In genomic region chr17:50093807-50094206, GRCh38 we compare ENCODE assay signal across 9 cellular contexts. TPM values are rescaled to one million over a fixed set of nuclear protein-coding genes. Genes with fewer than 3 reads are reported as not detected.
DNase-seq lines count a peak whose midpoint lies in the region; ATAC-seq and TF ChIP-seq lines count a peak whose summit lies in the region.
"Had no signal": no experiment of that assay in that cellular context is flagged by ENCODE, and none has a peak within 500 bp of the region (broad histone marks: within the 10 kb centered on the region; RNA-seq: fewer than 3 reads in every experiment).

No MANE protein-coding gene starts in this region.

- no peaks in the 10 kb centered on the region for H3K9me3 Mint-ChIP-seq in nephron
- H3K9me3 Mint-ChIP-seq: activated CD8-positive, alpha-beta T cell treated with anti-CD3 and anti-CD28 coated beads for 36 hours had no signal

- peaks cover 11% of the 10 kb centered on the region for H3K36me3 Mint-ChIP-seq in nephron (ENCODE audit: low read depth)

- intact Hi-C loops in heart left ventricle (cut with DNase I) (loop anchor here in 9 of 10 donors (1.0 to 10.0 kb wide), 9 partner anchors 37 to 203 kb away; partner anchors contain the start of gene ITGA3 (in 2 of the 9)), prostate gland (cut with DNase I) (loop anchor here (2.0 to 10.0 kb wide), 2 partner anchors 61 to 203 kb away; partner anchors contain the start of gene PPP1R9B)

- H3K4me1 ChIP-seq in right atrium auricular region (peaks cover 0 to 36% of the 10 kb centered on the region in 2 donors), heart left ventricle (peaks cover 0 to 41% (median 28%) of the 10 kb centered on the region in 12 donors), prostate gland (replicated peaks) (peaks cover 4% of the 10 kb centered on the region)

- TF ChIP-seq CTCF in right atrium auricular region (IDR thresholded peaks at IDR 0.05) (no peak), heart left ventricle (IDR thresholded peaks at IDR 0.05) (no peak), nephron (IDR thresholded peaks at IDR 0.05; ENCODE audit: unreplicated experiment in 3 of 3) (no peak), prostate gland (IDR thresholded peaks at IDR 0.05) (no peak)

- peaks cover 19% of the 10 kb centered on the region for H3K4me1 Mint-ChIP-seq in nephron

- H3K27ac Mint-ChIP-seq in nephron, result peak overlapping the region; percentile 82 to 91 (median 89)

- H3K36me3 ChIP-seq in right atrium auricular region, result peaks cover 23% of the 10 kb centered on the region
- H3K36me3 ChIP-seq in heart left ventricle, result peaks cover 0 to 32% (median 24%) of the 10 kb centered on the region in 9 donors
- H3K36me3 ChIP-seq in prostate gland, result peaks cover 0 to 6% of the 10 kb centered on the region in 2 donors

- no peaks in the 10 kb centered on the region for H3K27me3 ChIP-seq in right atrium auricular region
- H3K27me3 ChIP-seq in heart left ventricle, result no peaks in the 10 kb centered on the region
- no peaks in the 10 kb centered on the region for H3K27me3 ChIP-seq in prostate gland (replicated peaks; ENCODE audit: insufficient read depth)

- no peak overlapping the region for H3K4me3 ChIP-seq in right atrium auricular region
- H3K4me3 ChIP-seq in heart left ventricle, result no peak overlapping the region
- no peak overlapping the region for H3K4me3 ChIP-seq in prostate gland

- WGBS in heart left ventricle, 4 donors, result 31 to 41% (median 38%) methylated on average over 3 of the region's 3 CpGs
- 21% methylated on average over 3 of the region's 3 CpGs for WGBS in prostate gland

- H3K9me3 ChIP-seq in right atrium auricular region, result no peaks in the 10 kb centered on the region
- no peaks in the 10 kb centered on the region for H3K9me3 ChIP-seq in heart left ventricle
- H3K9me3 ChIP-seq in prostate gland, result no peaks in the 10 kb centered on the region

- peak overlapping the region; percentile 100 for H3K4me3 Mint-ChIP-seq in nephron

- TF ChIP-seq POLR2A in heart left ventricle (IDR thresholded peaks at IDR 0.05) (no peak), prostate gland (IDR thresholded peaks at IDR 0.05) (no peak)

- DNase-seq in right atrium auricular region (ENCODE audit: low spot score) (no peak), heart left ventricle (no peak), NCI-H345 treated with DMSO at 0.1 percent for 48 hours (lab: John Stamatoyannopoulos, UW; ENCODE audit: unreplicated experiment) (no peak), prostate gland (ENCODE audit: low spot score) (no peak), medulla oblongata (ENCODE audit: extremely low spot score) (no peak)

- H3K27ac ChIP-seq in right atrium auricular region (peak overlapping the region; percentile 94 to 96), heart left ventricle (peak overlapping the region in 3 of 12 donors; percentile 87 to 97 (median 94)), angular gyrus (ENCODE audit: low read depth, low read length) (peak overlapping the region; percentile 41), prostate gland (peak overlapping the region in 1 of 2 donors; percentile 63)

- peaks cover 8% of the 10 kb centered on the region for H3K27me3 Mint-ChIP-seq in nephron (ENCODE audit: low read depth)
- H3K27me3 Mint-ChIP-seq: activated CD8-positive, alpha-beta T cell treated with anti-CD3 and anti-CD28 coated beads for 36 hours had no signal

- no peak for ATAC-seq in heart left ventricle
- no peak for ATAC-seq in GM18873 (IDR thresholded peaks at IDR 0.05; ENCODE audit: low FRiP score, unreplicated experiment)

RNA-seq across cellular contexts. Expression of gene PDK2, which starts 1.3 kb away (rescaled TPM):
- total RNA-seq in right atrium auricular region, result 100 to 1,000 TPM; 186 to 214 TPM
- total RNA-seq in heart left ventricle, result 100 to 1,000 TPM; 142 to 490 (median 200) TPM
- polyA plus RNA-seq in heart left ventricle, result 100 to 1,000 TPM; 125 to 173 TPM
- total RNA-seq in prostate gland, result 10 to 100 TPM; 47.1 to 79.5 TPM

RNA-seq across cellular contexts. Expression of gene SAMD14, which starts 36.2 kb away (rescaled TPM):
- total RNA-seq in right atrium auricular region (1 to 10 TPM in 1 of 2 donors, under 1 TPM in 1; 0.78 to 1.1 TPM), heart left ventricle (1 to 10 TPM in 7 of 9 donors, under 1 TPM in 2; 0.44 to 3.9 (median 1.2) TPM), prostate gland (1 to 10 TPM; 2.5 to 7.4 TPM)
- polyA plus RNA-seq in heart left ventricle, result 1 to 10 TPM in 1 of 2 donors, under 1 TPM in 1; 0.72 to 2.8 TPM

RNA-seq across cellular contexts. Expression of gene ITGA3, which starts 37.9 kb away (rescaled TPM):
- 10 to 100 TPM; 29.5 to 61.8 TPM for total RNA-seq in right atrium auricular region
- total RNA-seq in heart left ventricle, result 10 to 100 TPM; 18.4 to 71.2 (median 23.6) TPM
- polyA plus RNA-seq in heart left ventricle, result 10 to 100 TPM; 16.8 to 72.9 TPM
- 10 to 100 TPM; 67.0 to 71.3 TPM for total RNA-seq in prostate gland

RNA-seq across cellular contexts. Expression of gene PPP1R9B, which starts 56.7 kb away (rescaled TPM):
- total RNA-seq in right atrium auricular region (10 to 100 TPM; 16.9 to 24.2 TPM), heart left ventricle (10 to 100 TPM; 17.0 to 55.9 (median 31.3) TPM), prostate gland (10 to 100 TPM; 36.2 to 79.7 TPM)
- 10 to 100 TPM; 30.4 to 33.4 TPM for polyA plus RNA-seq in heart left ventricle
